In genomic region chr6:26199057-26199772, GRCh38 we compare ENCODE assay signal across 1 cellular context.
TF ChIP-seq lines count a peak whose summit lies in the region.

No MANE protein-coding gene starts in this region.

TF ChIP-seq in liver, 16 proteins besides CTCF, POLR2A, EP300 and RAD21 (continued from another document):
- TF ChIP-seq NR2F2 (IDR thresholded peaks at IDR 0.05) (no peak), HNF4A (conservative IDR thresholded peaks at IDR 0.05) (no peak), SP1 (IDR thresholded peaks at IDR 0.05) (peak; percentile 94)
